ENCODE assay signal across 10 cellular contexts in the genomic region with DNA sequence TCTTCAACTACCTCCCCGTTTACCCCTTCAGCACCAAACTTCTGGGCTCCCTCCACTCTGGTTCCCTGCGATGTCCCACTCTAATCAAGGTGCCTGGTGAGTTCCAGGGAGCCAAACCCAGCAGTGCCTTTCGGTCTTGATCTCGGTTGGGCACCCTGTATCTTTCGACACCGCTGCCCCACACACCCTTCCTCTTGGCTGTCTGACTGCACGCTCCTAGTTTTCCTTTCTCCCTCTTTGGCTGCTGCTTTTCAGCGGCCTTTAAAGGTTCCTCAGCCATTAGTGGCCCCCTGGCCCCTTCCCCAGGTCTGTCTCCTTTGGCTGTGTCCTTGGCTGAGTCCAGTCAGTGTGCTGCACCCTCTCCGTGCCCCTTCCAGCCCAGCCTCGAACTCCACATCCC. TPM values are rescaled to one million over a fixed set of nuclear protein-coding genes. Genes with fewer than 3 reads are reported as not detected.
DNase-seq lines count a peak whose midpoint lies in the region; ATAC-seq, FAIRE-seq and TF ChIP-seq lines count a peak whose summit lies in the region.
"Had no signal": no experiment of that assay in that cellular context is flagged by ENCODE, and none has a peak within 500 bp of the region (broad histone marks: within the 10 kb centered on the region; RNA-seq: fewer than 3 reads in every experiment).

No MANE protein-coding gene starts in this region.

- H3K27me3 ChIP-seq in mononuclear cell (ENCODE audit: insufficient read depth, low read length), result no peaks in the 10 kb centered on the region
- no peaks in the 10 kb centered on the region for H3K27me3 ChIP-seq in upper lobe of left lung

- no peak for FAIRE-seq in HTR-8/SVneo (lab: Jason Lieb, UNC)

- peaks cover 9 to 38% (median 19%) of the 10 kb centered on the region in 4 donors for H3K36me3 ChIP-seq in upper lobe of left lung

- H3K27me3 Mint-ChIP-seq in activated naive CD4-positive, alpha-beta T cell treated with anti-CD3 and anti-CD28 coated beads, Interleukin-2, amount 10 ng/mL, durations not matched to agents 7 days and 5 days, result no peaks in the 10 kb centered on the region

- peak overlapping the region; percentile 92 to 95 (median 94) for H3K27ac ChIP-seq in upper lobe of left lung

- TF ChIP-seq EP300 in upper lobe of left lung (IDR thresholded peaks at IDR 0.05), result no peak

- H3K9me3 ChIP-seq in mononuclear cell (ENCODE audit: low read depth, low read length) (no peaks in the 10 kb centered on the region), upper lobe of left lung (no peaks in the 10 kb centered on the region)

- peaks cover 31% of the 10 kb centered on the region for H3K4me1 ChIP-seq in mononuclear cell (ENCODE audit: insufficient read depth, low read length)
- peaks cover 12 to 24% (median 19%) of the 10 kb centered on the region in 4 donors for H3K4me1 ChIP-seq in upper lobe of left lung

- CTCF ChIA-PET in activated naive CD4-positive, alpha-beta T cell treated with anti-CD3 and anti-CD28 coated beads, Interleukin-2, amount 10 ng/mL, durations not matched to agents 7 days and 5 days (lab: Charles Lee), result no interaction called here

- H3K27ac Mint-ChIP-seq in activated naive CD4-positive, alpha-beta T cell treated with anti-CD3 and anti-CD28 coated beads, Interleukin-2, amount 10 ng/mL, durations not matched to agents 7 days and 5 days, result peak overlapping the region; percentile 73

- no peak for TF ChIP-seq CTCF in cardiac fibroblast (IDR thresholded peaks at IDR 0.05; ENCODE audit: low read depth, low read length)
- no peak for TF ChIP-seq CTCF in upper lobe of left lung (IDR thresholded peaks at IDR 0.05)

- ATAC-seq in upper lobe of left lung (ENCODE audit: low FRiP score in 2 of 2), result no peak

- H3K36me3 Mint-ChIP-seq in activated naive CD4-positive, alpha-beta T cell treated with anti-CD3 and anti-CD28 coated beads, Interleukin-2, amount 10 ng/mL, durations not matched to agents 7 days and 5 days, result peaks cover 36% of the 10 kb centered on the region

- H3K4me3 ChIP-seq in cardiac fibroblast (replicated peaks in 1 of 2; ENCODE audit: low read depth in 2 of 2, low read length in 2 of 2) (peak overlapping the region; percentile 52 to 56), mononuclear cell (ENCODE audit: low read length) (peak overlapping the region; percentile 48), upper lobe of left lung (peak overlapping the region in 3 of 4 donors; percentile 67 to 76 (median 73))

- H3K9me3 Mint-ChIP-seq in activated naive CD4-positive, alpha-beta T cell treated with anti-CD3 and anti-CD28 coated beads, Interleukin-2, amount 10 ng/mL, durations not matched to agents 7 days and 5 days, result no peaks in the 10 kb centered on the region

- 60 to 61% methylated on average over 10 of the region's 10 CpGs for WGBS in upper lobe of left lung, 2 donors

- no peak for DNase-seq in activated naive CD4-positive, alpha-beta T cell treated with anti-CD3 and anti-CD28 coated beads, Interleukin-2, amount 10 ng/mL, durations not matched to agents 7 days and 5 days
- no peak for DNase-seq in activated naive CD4-positive, alpha-beta T cell treated with Interleukin-2 at 50 U/mL for 16 hours
- no peak for DNase-seq in cardiac fibroblast (ENCODE audit: low read depth in 2 of 2)
- no peak for DNase-seq in upper lobe of left lung
- DNase-seq in NCI-H82 treated with DMSO at 0.1 percent for 48 hours (lab: John Stamatoyannopoulos, UW; ENCODE audit: unreplicated experiment), result no peak
- no peak for DNase-seq in HTR-8/SVneo (ENCODE audit: insufficient read length, low spot score)
- no peak for DNase-seq in NCI-H187 (lab: John Stamatoyannopoulos, UW)
- DNase-seq: DMS79, NCI-H1436 treated with DMSO at 0.1 percent for 48 hours had no signal

- no peak for TF ChIP-seq POLR2A in upper lobe of left lung (IDR thresholded peaks at IDR 0.05)

- H3K4me3 Mint-ChIP-seq in activated naive CD4-positive, alpha-beta T cell treated with anti-CD3 and anti-CD28 coated beads, Interleukin-2, amount 10 ng/mL, durations not matched to agents 7 days and 5 days, result peak overlapping the region; percentile 47

- H3K4me1 Mint-ChIP-seq in activated naive CD4-positive, alpha-beta T cell treated with anti-CD3 and anti-CD28 coated beads, Interleukin-2, amount 10 ng/mL, durations not matched to agents 7 days and 5 days, result peaks cover 47% of the 10 kb centered on the region

RNA-seq across cellular contexts. Expression of a gene that starts 0.8 kb away (rescaled TPM):
- 44.6 TPM for total RNA-seq in mononuclear cell
- 100 to 1,000 TPM in 2 of 6 donors, 10 to 100 TPM in 4; 33.0 to 544 (median 64.4) TPM for total RNA-seq in upper lobe of left lung

RNA-seq across cellular contexts. Expression of a gene that starts 18.0 kb away (rescaled TPM):
- 284 TPM for total RNA-seq in mononuclear cell
- total RNA-seq in upper lobe of left lung, result 100 to 1,000 TPM in 5 of 6 donors, 10 to 100 TPM in 1; 88.3 to 186 (median 158) TPM

RNA-seq across cellular contexts. Expression of a gene that starts 18.6 kb away (rescaled TPM):
- total RNA-seq in mononuclear cell, result 28.8 TPM
- total RNA-seq in upper lobe of left lung, result 10 to 100 TPM; 48.2 to 68.0 (median 60.7) TPM

RNA-seq across cellular contexts. Expression of a gene that starts 33.0 kb away (rescaled TPM):
- total RNA-seq in mononuclear cell, result 5.7 TPM
- 10 to 100 TPM; 23.8 to 58.7 (median 34.9) TPM for total RNA-seq in upper lobe of left lung

RNA-seq across cellular contexts. Expression of a gene that starts 41.1 kb away (rescaled TPM):
- 24.7 TPM for total RNA-seq in mononuclear cell
- 10 to 100 TPM; 19.5 to 44.0 (median 27.6) TPM for total RNA-seq in upper lobe of left lung
